In genomic region chr22:30636226-30637077, GRCh38 we compare ENCODE assay signal across 8 cellular contexts. TPM values are rescaled to one million over a fixed set of nuclear protein-coding genes. Genes with fewer than 3 reads are reported as not detected.
DNase-seq lines count a peak whose midpoint lies in the region; TF ChIP-seq lines count a peak whose summit lies in the region.

No MANE protein-coding gene starts in this region.

- intact Hi-C loops in esophagus squamous epithelium (cut with DNase I), result loop anchor here (10.0 kb wide), 1 partner anchor 288 kb away; no protein-coding TSS in a partner anchor

- no peak for TF ChIP-seq POLR2A in esophagus squamous epithelium (IDR thresholded peaks at IDR 0.05)

- H3K36me3 ChIP-seq in HEK293 (ENCODE audit: control insufficient read depth in 2 of 2, insufficient read depth in 1 of 2, low read length in 2 of 2) (no peaks in the 10 kb centered on the region), esophagus squamous epithelium (no peaks in the 10 kb centered on the region)

- H3K27me3 ChIP-seq in AG04450 (ENCODE audit: control insufficient read depth, insufficient read depth, low read length), result no peaks in the 10 kb centered on the region
- H3K27me3 ChIP-seq in esophagus squamous epithelium, result no peaks in the 10 kb centered on the region

- H3K4me3 ChIP-seq in AG04450 (ENCODE audit: low read depth, low read length) (peak overlapping the region; percentile 72), HEK293 (ENCODE audit: low read depth, low read length) (peak overlapping the region; percentile 59), esophagus squamous epithelium (peak overlapping the region; percentile 43 to 78 (median 52))

- CTCF ChIA-PET in AG04450 (lab: Charles Lee) (interaction anchor here (0.7 to 4.2 kb wide), 5 partner anchors 17 to 284 kb away, joined by 3 to 199 read pairs (median 11); no protein-coding TSS in a partner anchor), HEK293 (lab: Yijun Ruan, JAX) (interaction anchor here (0.6 to 4.1 kb wide), 9 partner anchors 8 to 283 kb away, joined by 3 to 100 read pairs (median 6); no protein-coding TSS in a partner anchor)

- H3K4me1 ChIP-seq in HEK293 (ENCODE audit: control insufficient read depth, insufficient read depth, low read length) (peaks cover 9% of the 10 kb centered on the region), esophagus squamous epithelium (peaks cover 29 to 56% (median 30%) of the 10 kb centered on the region in 3 donors)

- TF ChIP-seq CTCF in AG04450 (IDR thresholded peaks at IDR 0.05; ENCODE audit: low read depth, low read length), result 0 out of 2 replicates have a peak, but pooled peaks have one; percentile 16
- TF ChIP-seq CTCF in HEK293 (tag by site-specific recombination; IDR thresholded peaks at IDR 0.05), result no peak
- TF ChIP-seq CTCF in esophagus squamous epithelium (IDR thresholded peaks at IDR 0.05), result peak in 1 of 6 experiments; percentile 5
- TF ChIP-seq CTCF in nephron (IDR thresholded peaks at IDR 0.05; ENCODE audit: unreplicated experiment in 3 of 3), result no peak

- no peak overlapping the region for H3K27ac ChIP-seq in AG04450 (ENCODE audit: low read depth, low read length)
- peak overlapping the region; percentile 78; the same call in 1 of the 2 replicates for H3K27ac ChIP-seq in HEK293 (ENCODE audit: extremely low read depth, low read depth, low read length)
- H3K27ac ChIP-seq in esophagus squamous epithelium, result peak overlapping the region; percentile 76 to 98 (median 93)

- POLR2A ChIA-PET in AG04450 (lab: Yijun Ruan, JAX), result interaction anchor here (0.5 to 2.6 kb wide), 4 partner anchors 14 to 925 kb away, joined by 3 to 16 read pairs (median 8); partner anchors contain the start of gene DUSP18
- POLR2A ChIA-PET in HEK293 (lab: Yijun Ruan, JAX), result interaction anchor here (1.0 to 1.9 kb wide), 7 partner anchors 9 to 253 kb away, joined by 3 to 11 read pairs (median 6); partner anchors contain the start of genes DUSP18, OSBP2 and PES1

- no peaks in the 10 kb centered on the region for H3K9me3 Mint-ChIP-seq in nephron

- peak overlapping the region; percentile 79 to 84 (median 79) for H3K4me3 Mint-ChIP-seq in nephron

- peaks cover 4% of the 10 kb centered on the region for H3K36me3 Mint-ChIP-seq in nephron (ENCODE audit: low read depth)

- H3K9me3 ChIP-seq in AG04450 (ENCODE audit: control insufficient read depth, insufficient read depth, low read length), result no peaks in the 10 kb centered on the region; the same call in 1 of the 2 replicates
- no peaks in the 10 kb centered on the region for H3K9me3 ChIP-seq in HEK293 (ENCODE audit: control insufficient read depth, insufficient read depth, low read depth, low read length)
- no peaks in the 10 kb centered on the region for H3K9me3 ChIP-seq in esophagus squamous epithelium

- WGBS in esophagus squamous epithelium, 2 donors, result 20 to 69% methylated on average over 3 to 4 of the region's 45 CpGs

- peak overlapping the region in 1 of 3 experiments; percentile 33 for H3K27ac Mint-ChIP-seq in nephron

- H3K4me1 Mint-ChIP-seq in nephron, result peaks cover 15% of the 10 kb centered on the region

- no peak for DNase-seq in AG04450 (ENCODE audit: low read depth, low spot score)
- peak; percentile 21 to 25 for DNase-seq in activated CD4-positive, alpha-beta T cell treated with anti-CD3 and anti-CD28 coated beads, Interleukin-2, amount 50 U/mL, for 48 hours
- no peak for DNase-seq in esophagus squamous epithelium (lab: John Stamatoyannopoulos, UW)
- no peak for DNase-seq in NCI-H345 (lab: John Stamatoyannopoulos, UW)
- DNase-seq in DMS79 (lab: John Stamatoyannopoulos, UW), result no peak
- DNase-seq in amniotic stem cell (lab: John Stamatoyannopoulos, UW), result no peak

- H3K27me3 Mint-ChIP-seq in nephron (ENCODE audit: low read depth), result no peaks in the 10 kb centered on the region

TF ChIP-seq in HEK293, 187 proteins besides CTCF, POLR2A, EP300 and RAD21 (continues in another document):
- TF ChIP-seq ZNF121 (tag by site-specific recombination; IDR thresholded peaks at IDR 0.05), result no peak
- no peak for TF ChIP-seq ZNF585B (tag by site-specific recombination; IDR thresholded peaks at IDR 0.05)
- TF ChIP-seq ZNF518A (tag by site-specific recombination; conservative IDR thresholded peaks at IDR 0.05; ENCODE audit: low read depth), result no peak
- no peak for TF ChIP-seq BCL11A (tag by site-specific recombination; IDR thresholded peaks at IDR 0.05; ENCODE audit: low read depth)
- TF ChIP-seq ZNF302 (tag by site-specific recombination; IDR thresholded peaks at IDR 0.05; ENCODE audit: low read depth), result no peak
- no peak for TF ChIP-seq ZBTB1 (tag by site-specific recombination; IDR thresholded peaks at IDR 0.05)
- TF ChIP-seq ZNF48 (tag by site-specific recombination; IDR thresholded peaks at IDR 0.05), result no peak
- peak; percentile 36 for TF ChIP-seq ZIC2 (tag by site-specific recombination; IDR thresholded peaks at IDR 0.05)
- TF ChIP-seq ZNF155 (tag by site-specific recombination; IDR thresholded peaks at IDR 0.05), result no peak
- no peak for TF ChIP-seq ZNF560 (tag by site-specific recombination; IDR thresholded peaks at IDR 0.05; ENCODE audit: borderline replicate concordance)
- no peak for TF ChIP-seq ZNF596 (tag by site-specific recombination; IDR thresholded peaks at IDR 0.05)
- TF ChIP-seq SCRT1 (tag by site-specific recombination; IDR thresholded peaks at IDR 0.05; ENCODE audit: borderline replicate concordance), result peak; percentile 9; the same call in 1 of the 2 replicates
- TF ChIP-seq GLI2 (tag by site-specific recombination; IDR thresholded peaks at IDR 0.05; ENCODE audit: borderline replicate concordance, low read depth), result no peak
- TF ChIP-seq OVOL3 (tag by site-specific recombination; IDR thresholded peaks at IDR 0.05), result no peak
- TF ChIP-seq HIC1 (tag by site-specific recombination; IDR thresholded peaks at IDR 0.05), result peak; percentile 63

RNA-seq across cellular contexts. Expression of gene SLC35E4, which starts 0.9 kb away (rescaled TPM):
- 2.8 and 3.4 TPM in 2 replicates for polyA plus RNA-seq in AG04450 (2011; rRNA removed)
- polyA minus RNA-seq in AG04450 (2011; rRNA and poly(A)+ RNA removed), result 1.7 and 2.0 TPM in 2 replicates
- total RNA-seq in esophagus squamous epithelium, result 1 to 10 TPM; 5.5 to 8.3 (median 6.3) TPM

RNA-seq across cellular contexts. Expression of gene TCN2, which starts 29.5 kb away (rescaled TPM):
- polyA plus RNA-seq in AG04450 (2011; rRNA removed), result 6.6 and 9.1 TPM in 2 replicates
- 4.3 and 5.0 TPM in 2 replicates for polyA minus RNA-seq in AG04450 (2011; rRNA and poly(A)+ RNA removed)
- total RNA-seq in esophagus squamous epithelium, result 10 to 100 TPM in 2 of 4 donors, 1 to 10 TPM in 2; 1.9 to 20.4 (median 10.4) TPM

RNA-seq across cellular contexts. Expression of gene DUSP18, which starts 31.2 kb away (rescaled TPM):
- polyA plus RNA-seq in AG04450 (2011; rRNA removed), result 13.8 and 14.5 TPM in 2 replicates
- 20.7 and 21.7 TPM in 2 replicates for polyA minus RNA-seq in AG04450 (2011; rRNA and poly(A)+ RNA removed)
- 10 to 100 TPM in 2 of 4 donors, 1 to 10 TPM in 2; 6.1 to 13.0 (median 8.6) TPM for total RNA-seq in esophagus squamous epithelium

RNA-seq across cellular contexts. Expression of gene PES1, which starts 44.7 kb away (rescaled TPM):
- polyA plus RNA-seq in AG04450 (2011; rRNA removed), result 70.2 and 90.3 TPM in 2 replicates
- 103 and 127 TPM in 2 replicates for polyA minus RNA-seq in AG04450 (2011; rRNA and poly(A)+ RNA removed)
- total RNA-seq in esophagus squamous epithelium, result 10 to 100 TPM; 45.3 to 67.0 (median 58.4) TPM

RNA-seq across cellular contexts. Expression of gene OSBP2, which starts 58.2 kb away (rescaled TPM):
- 1.6 and 1.8 TPM in 2 replicates for polyA plus RNA-seq in AG04450 (2011; rRNA removed)
- 3.3 and 3.9 TPM in 2 replicates for polyA minus RNA-seq in AG04450 (2011; rRNA and poly(A)+ RNA removed)
- 1 to 10 TPM; 1.9 to 3.9 (median 3.0) TPM for total RNA-seq in esophagus squamous epithelium

Comparison
In these comparisons a context has a peak if more than half of its experiments do, and no peak if none do; other contexts are left out.
1. DNase-seq: peak in activated CD4-positive, alpha-beta T cell treated with anti-CD3 and anti-CD28 coated beads, Interleukin-2, amount 50 U/mL, for 48 hours (2 of 2); none in AG04450 (single experiment), esophagus squamous epithelium (single experiment), NCI-H345 (single experiment), DMS79 (single experiment) and amniotic stem cell (single experiment).
2. Peak in every context shown above with its lines, with median percentiles within 50 percentile points of each other: H3K4me3 ChIP-seq.